Comparison of ENCODE assay signal across 12 cellular contexts in the genomic region with DNA sequence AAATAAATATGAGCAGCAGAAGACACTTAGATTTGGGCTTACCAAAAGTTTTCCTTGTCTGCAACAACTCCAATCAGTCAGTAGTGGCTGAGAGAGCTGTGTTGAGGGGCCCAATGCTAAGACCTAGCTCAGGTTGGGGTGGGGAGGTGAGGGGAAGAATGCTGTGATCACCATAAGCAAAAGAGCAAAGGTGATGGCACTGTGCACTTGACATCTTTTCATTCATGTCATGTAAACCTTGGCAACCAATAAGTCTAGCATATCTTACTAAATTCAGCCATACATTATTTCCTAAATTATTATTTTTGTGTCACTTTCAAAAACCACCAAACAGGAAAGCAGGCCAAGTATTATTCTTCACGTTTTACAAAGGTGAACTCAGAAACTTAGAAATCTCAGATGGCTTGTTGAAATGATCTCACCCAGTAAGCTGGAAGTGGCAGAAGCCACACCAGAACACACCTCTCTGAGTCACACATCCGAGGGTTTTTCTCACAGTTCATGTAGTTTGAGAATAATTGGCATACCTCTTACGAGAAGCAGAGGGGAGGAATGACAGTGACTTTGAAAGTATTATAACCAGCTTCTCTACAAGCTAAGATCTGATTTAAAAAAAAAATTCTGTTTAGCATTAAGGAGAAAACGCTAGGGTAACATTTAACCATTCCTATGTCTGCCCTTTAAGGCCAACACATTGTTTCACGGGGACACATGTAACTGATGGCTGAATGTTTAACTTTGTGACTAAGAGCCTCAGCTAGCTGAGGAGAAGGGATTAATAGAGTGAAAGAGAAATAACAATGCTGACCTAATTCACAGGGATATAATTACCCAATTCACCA. TPM values are rescaled to one million over a fixed set of nuclear protein-coding genes. Genes with fewer than 3 reads are reported as not detected.
DNase-seq lines count a peak whose midpoint lies in the region; ATAC-seq and TF ChIP-seq lines count a peak whose summit lies in the region.
"Had no signal": no experiment of that assay in that cellular context is flagged by ENCODE, and none has a peak within 500 bp of the region (broad histone marks: within the 10 kb centered on the region; RNA-seq: fewer than 3 reads in every experiment).

No MANE protein-coding gene starts in this region.

- H3K9me3 ChIP-seq in aorta (ENCODE audit: control insufficient read depth, low read length), result no peaks in the 10 kb centered on the region
- H3K9me3 ChIP-seq: BE2C, lower lobe of right lung, stomach had no signal

- no peak overlapping the region for H3K4me3 Mint-ChIP-seq in stimulated activated naive CD8-positive, alpha-beta T cell treated with anti-CD3 and anti-CD28 coated beads, Interleukin-15, amount 100 ng/mL, for 72 hours

- no peaks in the 10 kb centered on the region for H3K36me3 Mint-ChIP-seq in activated naive CD4-positive, alpha-beta T cell treated with anti-CD3 and anti-CD28 coated beads, Interleukin-2, amount 50 U/mL, for 72 hours

- intact Hi-C loops in aorta (cut with DNase I), result no loop called here

- H3K4me1 Mint-ChIP-seq in stimulated activated naive CD8-positive, alpha-beta T cell treated with anti-CD3 and anti-CD28 coated beads, Interleukin-15, amount 100 ng/mL, for 72 hours, result peaks cover 5% of the 10 kb centered on the region

- H3K9me3 Mint-ChIP-seq in activated naive CD4-positive, alpha-beta T cell treated with anti-CD3 and anti-CD28 coated beads, Interleukin-2, amount 50 U/mL, for 72 hours, result no peaks in the 10 kb centered on the region
- H3K9me3 Mint-ChIP-seq in stimulated activated naive CD8-positive, alpha-beta T cell treated with anti-CD3 and anti-CD28 coated beads, Interleukin-15, amount 100 ng/mL, for 72 hours, result no peaks in the 10 kb centered on the region

- H3K4me1 ChIP-seq in foreskin keratinocyte, result peaks cover 21% of the 10 kb centered on the region
- no peaks in the 10 kb centered on the region for H3K4me1 ChIP-seq in aorta (ENCODE audit: control insufficient read depth in 1 of 2, insufficient read depth in 2 of 2, low read length in 2 of 2)
- H3K4me1 ChIP-seq: BE2C, lower lobe of right lung had no signal

- peaks cover 9% of the 10 kb centered on the region for H3K27me3 Mint-ChIP-seq in stimulated activated naive CD8-positive, alpha-beta T cell treated with anti-CD3 and anti-CD28 coated beads, Interleukin-15, amount 100 ng/mL, for 72 hours

- H3K27me3 ChIP-seq in foreskin keratinocyte (no peaks in the 10 kb centered on the region), aorta (ENCODE audit: control insufficient read depth in 1 of 2, insufficient read depth in 2 of 2, low read length in 1 of 2) (no peaks in the 10 kb centered on the region)
- H3K27me3 ChIP-seq: BE2C, stomach had no signal

- peak overlapping the region; percentile 28 for H3K27ac ChIP-seq in foreskin keratinocyte
- H3K27ac ChIP-seq in aorta (ENCODE audit: low read depth in 1 of 2, low read length in 2 of 2), result no peak overlapping the region
- H3K27ac ChIP-seq: lower lobe of right lung, stomach had no signal

- no peaks in the 10 kb centered on the region for H3K36me3 ChIP-seq in aorta (ENCODE audit: control insufficient read depth in 1 of 2, insufficient read depth in 2 of 2, low read length in 1 of 2)
- H3K36me3 ChIP-seq: BE2C, lower lobe of right lung, stomach had no signal

- DNase-seq in activated naive CD4-positive, alpha-beta T cell treated with anti-CD3 and anti-CD28 coated beads, Interleukin-2, amount 50 U/mL, for 72 hours (ENCODE audit: low spot score in 2 of 2), result no peak
- DNase-seq in activated naive CD4-positive, alpha-beta T cell (lab: John Stamatoyannopoulos, UW), result no peak
- DNase-seq in RPMI7951 (ENCODE audit: low read depth), result peak; percentile 48
- peak; percentile 76 to 89 for DNase-seq in foreskin keratinocyte
- DNase-seq in stimulated activated naive CD8-positive, alpha-beta T cell treated with anti-CD3 and anti-CD28 coated beads, Interleukin-15, amount 100 ng/mL, for 72 hours, result no peak
- no peak for DNase-seq in SIG-M5 treated with dmso at 0.1 percent for 504 hours (lab: John Stamatoyannopoulos, UW; ENCODE audit: unreplicated experiment)
- no peak for DNase-seq in aorta
- no peak for DNase-seq in amygdala (lab: John Stamatoyannopoulos, UW)
- DNase-seq: activated effector memory CD4-positive, alpha-beta T cell treated with anti-CD3 and anti-CD28 coated beads, Interleukin-2, amount 50 U/mL, for 16 hours; BE2C; lower lobe of right lung; stomach had no signal

- WGBS in aorta, 2 donors, result 66 to 67% methylated on average over 5 of the region's 5 CpGs

- no peak overlapping the region for H3K4me3 ChIP-seq in aorta (ENCODE audit: low read length in 2 of 2)
- H3K4me3 ChIP-seq: lower lobe of right lung, stomach had no signal

- no peak for TF ChIP-seq CTCF in foreskin keratinocyte (conservative IDR thresholded peaks at IDR 0.05)

- peak; percentile 45 to 76 for ATAC-seq in activated naive CD4-positive, alpha-beta T cell treated with anti-CD3 and anti-CD28 coated beads, Interleukin-2, amount 50 U/mL, for 72 hours
- peak; percentile 92 for ATAC-seq in foreskin keratinocyte
- peak; percentile 85 for ATAC-seq in stimulated activated naive CD8-positive, alpha-beta T cell treated with anti-CD3 and anti-CD28 coated beads, Interleukin-15, amount 100 ng/mL, for 72 hours
- ATAC-seq in aorta (ENCODE audit: low FRiP score), result no peak
- ATAC-seq: lower lobe of right lung had no signal

- H3K27ac Mint-ChIP-seq in activated naive CD4-positive, alpha-beta T cell treated with anti-CD3 and anti-CD28 coated beads, Interleukin-2, amount 50 U/mL, for 72 hours, result no peak overlapping the region
- H3K27ac Mint-ChIP-seq in stimulated activated naive CD8-positive, alpha-beta T cell treated with anti-CD3 and anti-CD28 coated beads, Interleukin-15, amount 100 ng/mL, for 72 hours, result peak overlapping the region in 1 of 2 donors; percentile 25

RNA-seq across cellular contexts. Expression of gene SETBP1, which starts 43.3 kb away (rescaled TPM):
- 1 to 10 TPM; 1.2 to 2.7 TPM for total RNA-seq in activated naive CD4-positive, alpha-beta T cell treated with anti-CD3 and anti-CD28 coated beads, Interleukin-2, amount 50 U/mL, for 72 hours
- total RNA-seq in RPMI7951 (2014; rRNA removed; shearing (Covaris generic)), result 5.1 and 5.5 TPM in 2 replicates
- total RNA-seq in foreskin keratinocyte, result 5.8 and 9.8 TPM in 2 replicates
- polyA plus RNA-seq in foreskin keratinocyte, result 0.94 and 1.1 TPM in 2 replicates
- total RNA-seq in aorta, result 10 to 100 TPM; 42.4 to 85.0 TPM
- polyA plus RNA-seq in aorta, result 1 to 10 TPM; 1.3 to 5.8 TPM

Comparison
In these comparisons a context has a peak if more than half of its experiments do, and no peak if none do; other contexts are left out.
1. DNase-seq: peak in RPMI7951 (single experiment) and foreskin keratinocyte (2 of 2); none in activated naive CD4-positive, alpha-beta T cell treated with anti-CD3 and anti-CD28 coated beads, Interleukin-2, amount 50 U/mL, for 72 hours (0 of 2), activated naive CD4-positive, alpha-beta T cell (0 of 4), stimulated activated naive CD8-positive, alpha-beta T cell treated with anti-CD3 and anti-CD28 coated beads, Interleukin-15, amount 100 ng/mL, for 72 hours (0 of 2), SIG-M5 treated with dmso at 0.1 percent for 504 hours (single experiment), aorta (0 of 2) and amygdala (0 of 56).